10 cellular contexts compared by ENCODE assay signal in genomic region chr1:14602131-14602530, GRCh38. TPM values are rescaled to one million over a fixed set of nuclear protein-coding genes. Genes with fewer than 3 reads are reported as not detected.
DNase-seq lines count a peak whose midpoint lies in the region; ATAC-seq and TF ChIP-seq lines count a peak whose summit lies in the region.
"Had no signal": no experiment of that assay in that cellular context is flagged by ENCODE, and none has a peak within 500 bp of the region (broad histone marks: within the 10 kb centered on the region; RNA-seq: fewer than 3 reads in every experiment).

No MANE protein-coding gene starts in this region.

- in situ Hi-C loops in GM13977 (cut with MboI; ENCODE audit: low pct_unique_long_range_greater_than_20kb, low sequenced_read_pairs, unreplicated experiment): no loop called here

- H3K4me1 Mint-ChIP-seq in neural crest cell: peaks cover 69% of the 10 kb centered on the region

- no peaks in the 10 kb centered on the region for H3K36me3 Mint-ChIP-seq in neural crest cell (ENCODE audit: low read depth)

- H3K27me3 Mint-ChIP-seq in neural crest cell (ENCODE audit: low read depth): no peaks in the 10 kb centered on the region

- DNase-seq in AG08396 (ENCODE audit: low spot score): peak; percentile 39
- DNase-seq in NCI-H82 (lab: John Stamatoyannopoulos, UW): peak; percentile 41
- peak; percentile 32 for DNase-seq in fibroblast of the conjunctiva (ENCODE audit: low read depth)
- DNase-seq in neural crest cell (ENCODE audit: low read depth, low spot score): no peak
- no peak for DNase-seq in GM13977 (ENCODE audit: low spot score)
- DNase-seq: activated CD8-positive, alpha-beta memory T cell treated with anti-CD3 and anti-CD28 coated beads, Interleukin-2, amount 50 U/mL, for 48 hours; cortex of kidney had no signal

- peak overlapping the region; percentile 91 for H3K4me3 Mint-ChIP-seq in neural crest cell

- ATAC-seq in activated CD4-positive, CD25-positive, alpha-beta regulatory T cell treated with anti-CD3 and anti-CD28 coated beads, Interleukin-2, amount 50 U/mL, for 24 hours: no peak
- ATAC-seq in GM21825 (IDR thresholded peaks at IDR 0.05; ENCODE audit: unreplicated experiment) (no peak), HG02798 (IDR thresholded peaks at IDR 0.05; ENCODE audit: poor library complexity, unreplicated experiment) (no peak)

- no peak overlapping the region for H3K27ac Mint-ChIP-seq in neural crest cell (ENCODE audit: unreplicated experiment)

- no peaks in the 10 kb centered on the region for H3K9me3 Mint-ChIP-seq in neural crest cell

- TF ChIP-seq CTCF in neural crest cell (conservative IDR thresholded peaks at IDR 0.05): no peak
- TF ChIP-seq CTCF in GM13977 (IDR thresholded peaks at IDR 0.05; ENCODE audit: extremely low read depth, insufficient read depth, missing control alignments): no peak

RNA-seq across cellular contexts. Expression of gene KAZN, which starts 3.6 kb away (rescaled TPM):
- total RNA-seq in neural crest cell: 10.7 and 11.6 TPM in 2 replicates

Comparison
In these comparisons a context has a peak if more than half of its experiments do, and no peak if none do; other contexts are left out.
1. DNase-seq: peak in AG08396 (single experiment), NCI-H82 (single experiment) and fibroblast of the conjunctiva (single experiment); none in neural crest cell (single experiment) and GM13977 (single experiment).